ENCODE assay signal across 1 cellular context in the genomic region with DNA sequence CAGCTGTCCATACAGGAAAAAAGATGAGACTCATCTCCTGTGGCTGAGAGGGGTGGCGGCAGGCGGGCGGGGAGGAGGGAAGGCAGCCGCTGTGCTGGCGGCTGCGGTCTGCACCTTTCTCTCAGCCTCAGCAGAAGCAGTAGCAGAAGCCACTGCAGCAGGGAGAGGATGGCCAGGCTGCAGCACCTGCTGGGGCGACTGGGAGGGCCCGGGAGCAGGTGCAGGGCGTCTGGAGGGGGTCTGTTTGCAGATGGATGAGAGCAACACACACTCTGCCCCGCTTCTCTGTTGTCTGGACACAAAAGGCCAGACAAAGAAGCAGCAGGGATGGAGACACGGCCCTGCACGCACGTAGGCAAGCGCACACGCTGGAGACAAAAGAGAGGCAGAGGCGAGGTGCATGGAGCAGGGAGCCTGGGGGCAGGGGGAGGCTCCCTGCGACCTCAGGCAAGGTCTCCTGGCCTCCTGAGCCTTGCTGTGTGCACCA.
TF ChIP-seq lines count a peak whose summit lies in the region.

No MANE protein-coding gene starts in this region.

TF ChIP-seq in H1, 55 proteins besides CTCF, POLR2A, EP300 and RAD21:
- TF ChIP-seq KDM4A (IDR thresholded peaks at IDR 0.05; ENCODE audit: low read depth, low read length, severe bottlenecking) (no peak), SP4 (IDR thresholded peaks at IDR 0.05; ENCODE audit: low read length) (0 out of 2 replicates have a peak, but pooled peaks have one; percentile 37), SP2 (IDR thresholded peaks at IDR 0.05; ENCODE audit: low read length) (no peak), SIN3A (conservative IDR thresholded peaks at IDR 0.05 in 1 of 2, IDR thresholded peaks at IDR 0.05 in 1 of 2; ENCODE audit: low read depth in 1 of 2, low read length in 2 of 2) (no peak), POU5F1 (IDR thresholded peaks at IDR 0.05; ENCODE audit: low read depth, low read length) (no peak), CBX5 (IDR thresholded peaks at IDR 0.05; ENCODE audit: low read depth, low read length) (no peak), GTF2F1 (IDR thresholded peaks at IDR 0.05; ENCODE audit: borderline replicate concordance, low read depth, low read length) (0 out of 2 replicates have a peak, but pooled peaks have one; percentile 18), HDAC6 (IDR thresholded peaks at IDR 0.05; ENCODE audit: low read depth, low read length) (no peak), JUN (IDR thresholded peaks at IDR 0.05; ENCODE audit: low read depth, low read length) (no peak), RNF2 (IDR thresholded peaks at IDR 0.05; ENCODE audit: borderline replicate concordance, low read depth, low read length, missing control alignments, poor library complexity, severe bottlenecking) (no peak), PHF8 (conservative IDR thresholded peaks at IDR 0.05; ENCODE audit: low read depth, low read length) (no peak), NANOG (IDR thresholded peaks at IDR 0.05; ENCODE audit: insufficient read depth, low read depth, low read length, poor library complexity, severe bottlenecking) (no peak), MAFK (IDR thresholded peaks at IDR 0.05; ENCODE audit: low read depth, low read length) (peak; percentile 8; the same call in 1 of the 2 replicates), SP1 (IDR thresholded peaks at IDR 0.05; ENCODE audit: low read depth, low read length) (peak; percentile 41; the same call in 1 of the 2 replicates), EGR1 (IDR thresholded peaks at IDR 0.05; ENCODE audit: borderline replicate concordance, low read depth, low read length) (no peak), SAP30 (IDR thresholded peaks at IDR 0.05; ENCODE audit: insufficient read depth, insufficient replicate concordance, low read length) (no peak), CBX8 (IDR thresholded peaks at IDR 0.05; ENCODE audit: borderline replicate concordance, low read depth, low read length) (no peak), RBBP5 (IDR thresholded peaks at IDR 0.05; ENCODE audit: borderline replicate concordance, low read depth, low read length) (peak; percentile 34; the same call in 1 of the 2 replicates), CHD1 (IDR thresholded peaks at IDR 0.05; ENCODE audit: low read depth, low read length) (no peak), HDAC2 (IDR thresholded peaks at IDR 0.05; ENCODE audit: borderline replicate concordance in 1 of 2, low read depth in 2 of 2, low read length in 2 of 2) (no peak; a peak in 1 of 4 replicates), NRF1 (IDR thresholded peaks at IDR 0.05; ENCODE audit: low read depth, low read length) (no peak), RFX5 (IDR thresholded peaks at IDR 0.05; ENCODE audit: borderline replicate concordance, low read depth, low read length) (no peak), POLR2AphosphoS5 (IDR thresholded peaks at IDR 0.05; ENCODE audit: low read depth, low read length) (no peak; the same call in 1 of the 2 replicates), BRCA1 (IDR thresholded peaks at IDR 0.05; ENCODE audit: low read depth, low read length) (no peak), JUND (IDR thresholded peaks at IDR 0.05; ENCODE audit: low read length) (peak; percentile 4; the same call in 1 of the 2 replicates), RXRA (IDR thresholded peaks at IDR 0.05; ENCODE audit: insufficient read depth, low read depth, low read length) (no peak), CREB1 (IDR thresholded peaks at IDR 0.05) (peak; percentile 70), SIRT6 (IDR thresholded peaks at IDR 0.05; ENCODE audit: low read length) (no peak), TAF1 (IDR thresholded peaks at IDR 0.05; ENCODE audit: low read depth, low read length) (peak; percentile 47; the same call in 1 of the 2 replicates), EZH2 (IDR thresholded peaks at IDR 0.05; ENCODE audit: low read depth, low read length, severe bottlenecking) (no peak), SRF (IDR thresholded peaks at IDR 0.05; ENCODE audit: low read depth, low read length) (peak; percentile 13; the same call in 1 of the 2 replicates), GABPA (IDR thresholded peaks at IDR 0.05; ENCODE audit: borderline replicate concordance, insufficient read depth, low read length) (peak; percentile 26; the same call in 1 of the 2 replicates), BACH1 (IDR thresholded peaks at IDR 0.05; ENCODE audit: low read length) (no peak), TEAD4 (IDR thresholded peaks at IDR 0.05; ENCODE audit: low read depth, low read length) (no peak), TCF12 (IDR thresholded peaks at IDR 0.05; ENCODE audit: low read depth, low read length) (peak; percentile 97), SIX5 (IDR thresholded peaks at IDR 0.05; ENCODE audit: low read depth, low read length) (no peak), KDM1A (IDR thresholded peaks at IDR 0.05; ENCODE audit: borderline replicate concordance, low read length) (peak; percentile 78; the same call in 1 of the 2 replicates), KDM5A (IDR thresholded peaks at IDR 0.05; ENCODE audit: low read length) (no peak), TAF7 (optimal IDR thresholded peaks at IDR 0.05; ENCODE audit: borderline replicate concordance, low read depth, low read length) (peak; percentile 80), BCL11A (IDR thresholded peaks at IDR 0.05; ENCODE audit: low read depth in 2 of 2, low read length in 2 of 2) (no peak), TBP (IDR thresholded peaks at IDR 0.05; ENCODE audit: low read depth, low read length) (peak; percentile 38; the same call in 1 of the 2 replicates), FOSL1 (IDR thresholded peaks at IDR 0.05; ENCODE audit: insufficient read depth, low read depth, low read length) (no peak), ASH2L (IDR thresholded peaks at IDR 0.05; ENCODE audit: low read length) (peak; percentile 22), SUZ12 (IDR thresholded peaks at IDR 0.05; ENCODE audit: low read length) (no peak; the same call in 1 of the 2 replicates), YY1 (IDR thresholded peaks at IDR 0.05; ENCODE audit: low read depth, low read length) (peak; percentile 72; the same call in 1 of the 2 replicates), CHD2 (IDR thresholded peaks at IDR 0.05; ENCODE audit: low read length) (peak; percentile 53; the same call in 1 of the 2 replicates), CTBP2 (IDR thresholded peaks at IDR 0.05; ENCODE audit: borderline replicate concordance, insufficient read depth, insufficient read length, low read length) (peak; percentile 95), ZNF274 (IDR thresholded peaks at IDR 0.05; ENCODE audit: borderline replicate concordance, extremely low read depth, low read length) (no peak), CEBPB (IDR thresholded peaks at IDR 0.05; ENCODE audit: low read depth, low read length) (0 out of 2 replicates have a peak, but pooled peaks have one; percentile 9)
- TF ChIP-seq, protein P1, sequence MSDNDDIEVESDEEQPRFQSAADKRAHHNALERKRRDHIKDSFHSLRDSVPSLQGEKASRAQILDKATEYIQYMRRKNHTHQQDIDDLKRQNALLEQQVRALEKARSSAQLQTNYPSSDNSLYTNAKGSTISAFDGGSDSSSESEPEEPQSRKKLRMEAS (IDR thresholded peaks at IDR 0.05), result peak; percentile 80
- TF ChIP-seq, protein P2, sequence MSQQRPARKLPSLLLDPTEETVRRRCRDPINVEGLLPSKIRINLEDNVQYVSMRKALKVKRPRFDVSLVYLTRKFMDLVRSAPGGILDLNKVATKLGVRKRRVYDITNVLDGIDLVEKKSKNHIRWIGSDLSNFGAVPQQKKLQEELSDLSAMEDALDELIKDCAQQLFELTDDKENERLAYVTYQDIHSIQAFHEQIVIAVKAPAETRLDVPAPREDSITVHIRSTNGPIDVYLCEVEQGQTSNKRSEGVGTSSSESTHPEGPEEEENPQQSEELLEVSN (IDR thresholded peaks at IDR 0.05), result no peak
- TF ChIP-seq, protein P3, sequence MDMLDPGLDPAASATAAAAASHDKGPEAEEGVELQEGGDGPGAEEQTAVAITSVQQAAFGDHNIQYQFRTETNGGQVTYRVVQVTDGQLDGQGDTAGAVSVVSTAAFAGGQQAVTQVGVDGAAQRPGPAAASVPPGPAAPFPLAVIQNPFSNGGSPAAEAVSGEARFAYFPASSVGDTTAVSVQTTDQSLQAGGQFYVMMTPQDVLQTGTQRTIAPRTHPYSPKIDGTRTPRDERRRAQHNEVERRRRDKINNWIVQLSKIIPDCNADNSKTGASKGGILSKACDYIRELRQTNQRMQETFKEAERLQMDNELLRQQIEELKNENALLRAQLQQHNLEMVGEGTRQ (IDR thresholded peaks at IDR 0.05; ENCODE audit: low read length), result no peak
- TF ChIP-seq, protein P4, sequence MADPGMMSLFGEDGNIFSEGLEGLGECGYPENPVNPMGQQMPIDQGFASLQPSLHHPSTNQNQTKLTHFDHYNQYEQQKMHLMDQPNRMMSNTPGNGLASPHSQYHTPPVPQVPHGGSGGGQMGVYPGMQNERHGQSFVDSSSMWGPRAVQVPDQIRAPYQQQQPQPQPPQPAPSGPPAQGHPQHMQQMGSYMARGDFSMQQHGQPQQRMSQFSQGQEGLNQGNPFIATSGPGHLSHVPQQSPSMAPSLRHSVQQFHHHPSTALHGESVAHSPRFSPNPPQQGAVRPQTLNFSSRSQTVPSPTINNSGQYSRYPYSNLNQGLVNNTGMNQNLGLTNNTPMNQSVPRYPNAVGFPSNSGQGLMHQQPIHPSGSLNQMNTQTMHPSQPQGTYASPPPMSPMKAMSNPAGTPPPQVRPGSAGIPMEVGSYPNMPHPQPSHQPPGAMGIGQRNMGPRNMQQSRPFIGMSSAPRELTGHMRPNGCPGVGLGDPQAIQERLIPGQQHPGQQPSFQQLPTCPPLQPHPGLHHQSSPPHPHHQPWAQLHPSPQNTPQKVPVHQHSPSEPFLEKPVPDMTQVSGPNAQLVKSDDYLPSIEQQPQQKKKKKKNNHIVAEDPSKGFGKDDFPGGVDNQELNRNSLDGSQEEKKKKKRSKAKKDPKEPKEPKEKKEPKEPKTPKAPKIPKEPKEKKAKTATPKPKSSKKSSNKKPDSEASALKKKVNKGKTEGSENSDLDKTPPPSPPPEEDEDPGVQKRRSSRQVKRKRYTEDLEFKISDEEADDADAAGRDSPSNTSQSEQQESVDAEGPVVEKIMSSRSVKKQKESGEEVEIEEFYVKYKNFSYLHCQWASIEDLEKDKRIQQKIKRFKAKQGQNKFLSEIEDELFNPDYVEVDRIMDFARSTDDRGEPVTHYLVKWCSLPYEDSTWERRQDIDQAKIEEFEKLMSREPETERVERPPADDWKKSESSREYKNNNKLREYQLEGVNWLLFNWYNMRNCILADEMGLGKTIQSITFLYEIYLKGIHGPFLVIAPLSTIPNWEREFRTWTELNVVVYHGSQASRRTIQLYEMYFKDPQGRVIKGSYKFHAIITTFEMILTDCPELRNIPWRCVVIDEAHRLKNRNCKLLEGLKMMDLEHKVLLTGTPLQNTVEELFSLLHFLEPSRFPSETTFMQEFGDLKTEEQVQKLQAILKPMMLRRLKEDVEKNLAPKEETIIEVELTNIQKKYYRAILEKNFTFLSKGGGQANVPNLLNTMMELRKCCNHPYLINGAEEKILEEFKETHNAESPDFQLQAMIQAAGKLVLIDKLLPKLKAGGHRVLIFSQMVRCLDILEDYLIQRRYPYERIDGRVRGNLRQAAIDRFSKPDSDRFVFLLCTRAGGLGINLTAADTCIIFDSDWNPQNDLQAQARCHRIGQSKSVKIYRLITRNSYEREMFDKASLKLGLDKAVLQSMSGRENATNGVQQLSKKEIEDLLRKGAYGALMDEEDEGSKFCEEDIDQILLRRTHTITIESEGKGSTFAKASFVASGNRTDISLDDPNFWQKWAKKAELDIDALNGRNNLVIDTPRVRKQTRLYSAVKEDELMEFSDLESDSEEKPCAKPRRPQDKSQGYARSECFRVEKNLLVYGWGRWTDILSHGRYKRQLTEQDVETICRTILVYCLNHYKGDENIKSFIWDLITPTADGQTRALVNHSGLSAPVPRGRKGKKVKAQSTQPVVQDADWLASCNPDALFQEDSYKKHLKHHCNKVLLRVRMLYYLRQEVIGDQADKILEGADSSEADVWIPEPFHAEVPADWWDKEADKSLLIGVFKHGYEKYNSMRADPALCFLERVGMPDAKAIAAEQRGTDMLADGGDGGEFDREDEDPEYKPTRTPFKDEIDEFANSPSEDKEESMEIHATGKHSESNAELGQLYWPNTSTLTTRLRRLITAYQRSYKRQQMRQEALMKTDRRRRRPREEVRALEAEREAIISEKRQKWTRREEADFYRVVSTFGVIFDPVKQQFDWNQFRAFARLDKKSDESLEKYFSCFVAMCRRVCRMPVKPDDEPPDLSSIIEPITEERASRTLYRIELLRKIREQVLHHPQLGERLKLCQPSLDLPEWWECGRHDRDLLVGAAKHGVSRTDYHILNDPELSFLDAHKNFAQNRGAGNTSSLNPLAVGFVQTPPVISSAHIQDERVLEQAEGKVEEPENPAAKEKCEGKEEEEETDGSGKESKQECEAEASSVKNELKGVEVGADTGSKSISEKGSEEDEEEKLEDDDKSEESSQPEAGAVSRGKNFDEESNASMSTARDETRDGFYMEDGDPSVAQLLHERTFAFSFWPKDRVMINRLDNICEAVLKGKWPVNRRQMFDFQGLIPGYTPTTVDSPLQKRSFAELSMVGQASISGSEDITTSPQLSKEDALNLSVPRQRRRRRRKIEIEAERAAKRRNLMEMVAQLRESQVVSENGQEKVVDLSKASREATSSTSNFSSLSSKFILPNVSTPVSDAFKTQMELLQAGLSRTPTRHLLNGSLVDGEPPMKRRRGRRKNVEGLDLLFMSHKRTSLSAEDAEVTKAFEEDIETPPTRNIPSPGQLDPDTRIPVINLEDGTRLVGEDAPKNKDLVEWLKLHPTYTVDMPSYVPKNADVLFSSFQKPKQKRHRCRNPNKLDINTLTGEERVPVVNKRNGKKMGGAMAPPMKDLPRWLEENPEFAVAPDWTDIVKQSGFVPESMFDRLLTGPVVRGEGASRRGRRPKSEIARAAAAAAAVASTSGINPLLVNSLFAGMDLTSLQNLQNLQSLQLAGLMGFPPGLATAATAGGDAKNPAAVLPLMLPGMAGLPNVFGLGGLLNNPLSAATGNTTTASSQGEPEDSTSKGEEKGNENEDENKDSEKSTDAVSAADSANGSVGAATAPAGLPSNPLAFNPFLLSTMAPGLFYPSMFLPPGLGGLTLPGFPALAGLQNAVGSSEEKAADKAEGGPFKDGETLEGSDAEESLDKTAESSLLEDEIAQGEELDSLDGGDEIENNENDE (IDR thresholded peaks at IDR 0.05; ENCODE audit: insufficient replicate concordance, low read length), result peak; percentile 28
- TF ChIP-seq, protein P5, sequence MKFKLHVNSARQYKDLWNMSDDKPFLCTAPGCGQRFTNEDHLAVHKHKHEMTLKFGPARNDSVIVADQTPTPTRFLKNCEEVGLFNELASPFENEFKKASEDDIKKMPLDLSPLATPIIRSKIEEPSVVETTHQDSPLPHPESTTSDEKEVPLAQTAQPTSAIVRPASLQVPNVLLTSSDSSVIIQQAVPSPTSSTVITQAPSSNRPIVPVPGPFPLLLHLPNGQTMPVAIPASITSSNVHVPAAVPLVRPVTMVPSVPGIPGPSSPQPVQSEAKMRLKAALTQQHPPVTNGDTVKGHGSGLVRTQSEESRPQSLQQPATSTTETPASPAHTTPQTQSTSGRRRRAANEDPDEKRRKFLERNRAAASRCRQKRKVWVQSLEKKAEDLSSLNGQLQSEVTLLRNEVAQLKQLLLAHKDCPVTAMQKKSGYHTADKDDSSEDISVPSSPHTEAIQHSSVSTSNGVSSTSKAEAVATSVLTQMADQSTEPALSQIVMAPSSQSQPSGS (IDR thresholded peaks at IDR 0.05; ENCODE audit: low read length), result no peak
- TF ChIP-seq, protein P6, sequence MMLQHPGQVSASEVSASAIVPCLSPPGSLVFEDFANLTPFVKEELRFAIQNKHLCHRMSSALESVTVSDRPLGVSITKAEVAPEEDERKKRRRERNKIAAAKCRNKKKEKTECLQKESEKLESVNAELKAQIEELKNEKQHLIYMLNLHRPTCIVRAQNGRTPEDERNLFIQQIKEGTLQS (IDR thresholded peaks at IDR 0.05; ENCODE audit: insufficient read depth, low read depth, low read length), result no peak
